1 cellular context compared by ENCODE assay signal in the genomic region with DNA sequence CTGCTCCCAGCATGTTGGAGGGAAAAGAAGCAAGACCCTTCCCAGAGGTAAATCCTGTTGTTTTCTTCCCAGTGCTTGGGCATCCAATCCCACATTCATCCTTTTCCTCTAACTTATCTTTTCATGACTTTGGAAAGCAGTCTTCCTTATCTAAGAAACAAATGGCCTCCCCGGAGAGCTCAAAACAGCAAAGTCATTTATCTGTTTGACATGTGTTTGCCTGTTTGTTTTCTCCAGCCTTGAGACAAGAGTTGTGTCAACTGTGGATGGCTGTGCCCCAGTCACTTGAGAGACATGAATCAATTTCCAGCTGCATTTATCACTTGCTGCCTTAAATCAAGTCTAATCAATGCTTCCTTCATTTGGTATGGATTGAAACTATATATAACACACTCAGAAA.
TF ChIP-seq lines count a peak whose summit lies in the region.

No MANE protein-coding gene starts in this region.

TF ChIP-seq in K562, 482 proteins besides CTCF, POLR2A, EP300 and RAD21 (continued from another document and continues in another):
- TF ChIP-seq, protein P1, sequence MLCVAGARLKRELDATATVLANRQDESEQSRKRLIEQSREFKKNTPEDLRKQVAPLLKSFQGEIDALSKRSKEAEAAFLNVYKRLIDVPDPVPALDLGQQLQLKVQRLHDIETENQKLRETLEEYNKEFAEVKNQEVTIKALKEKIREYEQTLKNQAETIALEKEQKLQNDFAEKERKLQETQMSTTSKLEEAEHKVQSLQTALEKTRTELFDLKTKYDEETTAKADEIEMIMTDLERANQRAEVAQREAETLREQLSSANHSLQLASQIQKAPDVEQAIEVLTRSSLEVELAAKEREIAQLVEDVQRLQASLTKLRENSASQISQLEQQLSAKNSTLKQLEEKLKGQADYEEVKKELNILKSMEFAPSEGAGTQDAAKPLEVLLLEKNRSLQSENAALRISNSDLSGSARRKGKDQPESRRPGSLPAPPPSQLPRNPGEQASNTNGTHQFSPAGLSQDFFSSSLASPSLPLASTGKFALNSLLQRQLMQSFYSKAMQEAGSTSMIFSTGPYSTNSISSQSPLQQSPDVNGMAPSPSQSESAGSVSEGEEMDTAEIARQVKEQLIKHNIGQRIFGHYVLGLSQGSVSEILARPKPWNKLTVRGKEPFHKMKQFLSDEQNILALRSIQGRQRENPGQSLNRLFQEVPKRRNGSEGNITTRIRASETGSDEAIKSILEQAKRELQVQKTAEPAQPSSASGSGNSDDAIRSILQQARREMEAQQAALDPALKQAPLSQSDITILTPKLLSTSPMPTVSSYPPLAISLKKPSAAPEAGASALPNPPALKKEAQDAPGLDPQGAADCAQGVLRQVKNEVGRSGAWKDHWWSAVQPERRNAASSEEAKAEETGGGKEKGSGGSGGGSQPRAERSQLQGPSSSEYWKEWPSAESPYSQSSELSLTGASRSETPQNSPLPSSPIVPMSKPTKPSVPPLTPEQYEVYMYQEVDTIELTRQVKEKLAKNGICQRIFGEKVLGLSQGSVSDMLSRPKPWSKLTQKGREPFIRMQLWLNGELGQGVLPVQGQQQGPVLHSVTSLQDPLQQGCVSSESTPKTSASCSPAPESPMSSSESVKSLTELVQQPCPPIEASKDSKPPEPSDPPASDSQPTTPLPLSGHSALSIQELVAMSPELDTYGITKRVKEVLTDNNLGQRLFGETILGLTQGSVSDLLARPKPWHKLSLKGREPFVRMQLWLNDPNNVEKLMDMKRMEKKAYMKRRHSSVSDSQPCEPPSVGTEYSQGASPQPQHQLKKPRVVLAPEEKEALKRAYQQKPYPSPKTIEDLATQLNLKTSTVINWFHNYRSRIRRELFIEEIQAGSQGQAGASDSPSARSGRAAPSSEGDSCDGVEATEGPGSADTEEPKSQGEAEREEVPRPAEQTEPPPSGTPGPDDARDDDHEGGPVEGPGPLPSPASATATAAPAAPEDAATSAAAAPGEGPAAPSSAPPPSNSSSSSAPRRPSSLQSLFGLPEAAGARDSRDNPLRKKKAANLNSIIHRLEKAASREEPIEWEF (CRISPR knock-in tag; IDR thresholded peaks at IDR 0.05) = peak; percentile 58; the same call in 1 of the 2 replicates
- TF ChIP-seq IFI16 (CRISPR knock-in tag; IDR thresholded peaks at IDR 0.05) (no peak), XRCC4 (IDR thresholded peaks at IDR 0.05; ENCODE audit: extremely low read depth, insufficient read depth, insufficient read length) (no peak), CBFA2T2 (conservative IDR thresholded peaks at IDR 0.05) (peak; percentile 95), ZZZ3 (IDR thresholded peaks at IDR 0.05) (no peak), GTF2E2 (tag; IDR thresholded peaks at IDR 0.05) (no peak), ATF3 (IDR thresholded peaks at IDR 0.05) (no peak), ATF3 (CRISPR knock-in tag; conservative IDR thresholded peaks at IDR 0.05) (no peak), EHMT2 (IDR thresholded peaks at IDR 0.05) (peak; percentile 71; the same call in 1 of the 2 replicates), SRSF7 (optimal IDR thresholded peaks at IDR 0.05; ENCODE audit: low read depth, low read length) (no peak), HOXB6 (CRISPR knock-in tag; IDR thresholded peaks at IDR 0.05; ENCODE audit: borderline replicate concordance) (no peak), DACH1 (IDR thresholded peaks at IDR 0.05; ENCODE audit: partially characterized antibody) (peak; percentile 59), FOXK2 (conservative IDR thresholded peaks at IDR 0.05 in 1 of 2, IDR thresholded peaks at IDR 0.05 in 1 of 2; ENCODE audit: low read depth in 2 of 2) (0 out of 4 replicates have a peak, but pooled peaks of 1 of the 2 experiments have one; percentile 26), CBX5 (IDR thresholded peaks at IDR 0.05; ENCODE audit: borderline replicate concordance, low read depth) (no peak), GATA2 (CRISPR knock-in tag; IDR thresholded peaks at IDR 0.05) (0 out of 2 replicates have a peak, but pooled peaks have one; percentile 37), CTBP1 (IDR thresholded peaks at IDR 0.05; ENCODE audit: borderline replicate concordance) (peak; percentile 69; the same call in 1 of the 2 replicates), KLF13 (tag; IDR thresholded peaks at IDR 0.05; ENCODE audit: borderline replicate concordance, low read depth) (no peak), ZNF124 (CRISPR knock-in tag; IDR thresholded peaks at IDR 0.05) (no peak), ESRRA (IDR thresholded peaks at IDR 0.05; ENCODE audit: borderline replicate concordance, low read depth) (no peak), CEBPG (CRISPR knock-in tag; IDR thresholded peaks at IDR 0.05) (no peak), CEBPG (tag; conservative IDR thresholded peaks at IDR 0.05 in 1 of 2, IDR thresholded peaks at IDR 0.05 in 1 of 2) (no peak), SMAD4 (CRISPR knock-in tag; conservative IDR thresholded peaks at IDR 0.05) (0 out of 2 replicates have a peak, but pooled peaks have one; percentile 34), ZBTB33 (CRISPR knock-in tag; IDR thresholded peaks at IDR 0.05) (no peak), DPF2 (IDR thresholded peaks at IDR 0.05) (peak; percentile 96), ARID2 (IDR thresholded peaks at IDR 0.05) (no peak), RBM34 (IDR thresholded peaks at IDR 0.05; ENCODE audit: borderline replicate concordance, insufficient read depth, low read length) (no peak), HNRNPH1 (optimal IDR thresholded peaks at IDR 0.05; ENCODE audit: low read depth, low read length) (no peak), SMC3 (conservative IDR thresholded peaks at IDR 0.05; ENCODE audit: insufficient read depth, low read depth, low read length) (no peak), MTA1 (IDR thresholded peaks at IDR 0.05; ENCODE audit: borderline replicate concordance) (peak; percentile 71; the same call in 1 of the 2 replicates), HDAC1 (IDR thresholded peaks at IDR 0.05) (peak in 1 of 2 experiments; percentile 82; a peak in 3 of 4 replicates), MEF2A (IDR thresholded peaks at IDR 0.05; ENCODE audit: control insufficient read depth, low read depth, low read length) (no peak), CXXC5 (CRISPR knock-in tag; IDR thresholded peaks at IDR 0.05) (no peak), ADNP (tag; IDR thresholded peaks at IDR 0.05) (0 out of 2 replicates have a peak, but pooled peaks have one; percentile 33), ZNF830 (CRISPR knock-in tag; IDR thresholded peaks at IDR 0.05) (no peak), ZNF79 (CRISPR knock-in tag; IDR thresholded peaks at IDR 0.05; ENCODE audit: low read depth) (no peak), TSC22D4 (tag; IDR thresholded peaks at IDR 0.05) (no peak), U2AF1 (optimal IDR thresholded peaks at IDR 0.05; ENCODE audit: low read depth, low read length) (no peak), SP1 (CRISPR knock-in tag; IDR thresholded peaks at IDR 0.05) (no peak), ZFPM2 (CRISPR knock-in tag; IDR thresholded peaks at IDR 0.05) (no peak), NUFIP1 (IDR thresholded peaks at IDR 0.05; ENCODE audit: partially characterized antibody) (no peak), FOXA3 (CRISPR knock-in tag; conservative IDR thresholded peaks at IDR 0.05 in 1 of 2, IDR thresholded peaks at IDR 0.05 in 1 of 2) (peak in 1 of 2 experiments; percentile 68; a peak in 2 of 4 replicates)
- TF ChIP-seq, protein P2, sequence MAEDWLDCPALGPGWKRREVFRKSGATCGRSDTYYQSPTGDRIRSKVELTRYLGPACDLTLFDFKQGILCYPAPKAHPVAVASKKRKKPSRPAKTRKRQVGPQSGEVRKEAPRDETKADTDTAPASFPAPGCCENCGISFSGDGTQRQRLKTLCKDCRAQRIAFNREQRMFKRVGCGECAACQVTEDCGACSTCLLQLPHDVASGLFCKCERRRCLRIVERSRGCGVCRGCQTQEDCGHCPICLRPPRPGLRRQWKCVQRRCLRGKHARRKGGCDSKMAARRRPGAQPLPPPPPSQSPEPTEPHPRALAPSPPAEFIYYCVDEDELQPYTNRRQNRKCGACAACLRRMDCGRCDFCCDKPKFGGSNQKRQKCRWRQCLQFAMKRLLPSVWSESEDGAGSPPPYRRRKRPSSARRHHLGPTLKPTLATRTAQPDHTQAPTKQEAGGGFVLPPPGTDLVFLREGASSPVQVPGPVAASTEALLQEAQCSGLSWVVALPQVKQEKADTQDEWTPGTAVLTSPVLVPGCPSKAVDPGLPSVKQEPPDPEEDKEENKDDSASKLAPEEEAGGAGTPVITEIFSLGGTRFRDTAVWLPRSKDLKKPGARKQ (CRISPR knock-in tag; IDR thresholded peaks at IDR 0.05) = no peak
- TF ChIP-seq, protein P3, sequence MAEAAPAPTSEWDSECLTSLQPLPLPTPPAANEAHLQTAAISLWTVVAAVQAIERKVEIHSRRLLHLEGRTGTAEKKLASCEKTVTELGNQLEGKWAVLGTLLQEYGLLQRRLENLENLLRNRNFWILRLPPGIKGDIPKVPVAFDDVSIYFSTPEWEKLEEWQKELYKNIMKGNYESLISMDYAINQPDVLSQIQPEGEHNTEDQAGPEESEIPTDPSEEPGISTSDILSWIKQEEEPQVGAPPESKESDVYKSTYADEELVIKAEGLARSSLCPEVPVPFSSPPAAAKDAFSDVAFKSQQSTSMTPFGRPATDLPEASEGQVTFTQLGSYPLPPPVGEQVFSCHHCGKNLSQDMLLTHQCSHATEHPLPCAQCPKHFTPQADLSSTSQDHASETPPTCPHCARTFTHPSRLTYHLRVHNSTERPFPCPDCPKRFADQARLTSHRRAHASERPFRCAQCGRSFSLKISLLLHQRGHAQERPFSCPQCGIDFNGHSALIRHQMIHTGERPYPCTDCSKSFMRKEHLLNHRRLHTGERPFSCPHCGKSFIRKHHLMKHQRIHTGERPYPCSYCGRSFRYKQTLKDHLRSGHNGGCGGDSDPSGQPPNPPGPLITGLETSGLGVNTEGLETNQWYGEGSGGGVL (CRISPR knock-in tag; IDR thresholded peaks at IDR 0.05) = no peak
- TF ChIP-seq, protein P4, sequence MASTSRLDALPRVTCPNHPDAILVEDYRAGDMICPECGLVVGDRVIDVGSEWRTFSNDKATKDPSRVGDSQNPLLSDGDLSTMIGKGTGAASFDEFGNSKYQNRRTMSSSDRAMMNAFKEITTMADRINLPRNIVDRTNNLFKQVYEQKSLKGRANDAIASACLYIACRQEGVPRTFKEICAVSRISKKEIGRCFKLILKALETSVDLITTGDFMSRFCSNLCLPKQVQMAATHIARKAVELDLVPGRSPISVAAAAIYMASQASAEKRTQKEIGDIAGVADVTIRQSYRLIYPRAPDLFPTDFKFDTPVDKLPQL (IDR thresholded peaks at IDR 0.05; ENCODE audit: extremely low read depth, insufficient read length) = no peak
- TF ChIP-seq, protein P5, sequence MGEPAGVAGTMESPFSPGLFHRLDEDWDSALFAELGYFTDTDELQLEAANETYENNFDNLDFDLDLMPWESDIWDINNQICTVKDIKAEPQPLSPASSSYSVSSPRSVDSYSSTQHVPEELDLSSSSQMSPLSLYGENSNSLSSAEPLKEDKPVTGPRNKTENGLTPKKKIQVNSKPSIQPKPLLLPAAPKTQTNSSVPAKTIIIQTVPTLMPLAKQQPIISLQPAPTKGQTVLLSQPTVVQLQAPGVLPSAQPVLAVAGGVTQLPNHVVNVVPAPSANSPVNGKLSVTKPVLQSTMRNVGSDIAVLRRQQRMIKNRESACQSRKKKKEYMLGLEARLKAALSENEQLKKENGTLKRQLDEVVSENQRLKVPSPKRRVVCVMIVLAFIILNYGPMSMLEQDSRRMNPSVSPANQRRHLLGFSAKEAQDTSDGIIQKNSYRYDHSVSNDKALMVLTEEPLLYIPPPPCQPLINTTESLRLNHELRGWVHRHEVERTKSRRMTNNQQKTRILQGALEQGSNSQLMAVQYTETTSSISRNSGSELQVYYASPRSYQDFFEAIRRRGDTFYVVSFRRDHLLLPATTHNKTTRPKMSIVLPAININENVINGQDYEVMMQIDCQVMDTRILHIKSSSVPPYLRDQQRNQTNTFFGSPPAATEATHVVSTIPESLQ (CRISPR knock-in tag; IDR thresholded peaks at IDR 0.05) = no peak
- TF ChIP-seq, protein P6, sequence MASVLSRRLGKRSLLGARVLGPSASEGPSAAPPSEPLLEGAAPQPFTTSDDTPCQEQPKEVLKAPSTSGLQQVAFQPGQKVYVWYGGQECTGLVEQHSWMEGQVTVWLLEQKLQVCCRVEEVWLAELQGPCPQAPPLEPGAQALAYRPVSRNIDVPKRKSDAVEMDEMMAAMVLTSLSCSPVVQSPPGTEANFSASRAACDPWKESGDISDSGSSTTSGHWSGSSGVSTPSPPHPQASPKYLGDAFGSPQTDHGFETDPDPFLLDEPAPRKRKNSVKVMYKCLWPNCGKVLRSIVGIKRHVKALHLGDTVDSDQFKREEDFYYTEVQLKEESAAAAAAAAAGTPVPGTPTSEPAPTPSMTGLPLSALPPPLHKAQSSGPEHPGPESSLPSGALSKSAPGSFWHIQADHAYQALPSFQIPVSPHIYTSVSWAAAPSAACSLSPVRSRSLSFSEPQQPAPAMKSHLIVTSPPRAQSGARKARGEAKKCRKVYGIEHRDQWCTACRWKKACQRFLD (CRISPR knock-in tag; IDR thresholded peaks at IDR 0.05) = peak; percentile 26; the same call in 1 of the 2 replicates
